Comparison of ENCODE assay signal across 9 cellular contexts in genomic region chr11:65786008-65786785, GRCh38. TPM values are rescaled to one million over a fixed set of nuclear protein-coding genes. Genes with fewer than 3 reads are reported as not detected.
DNase-seq lines count a peak whose midpoint lies in the region; ATAC-seq and TF ChIP-seq lines count a peak whose summit lies in the region.
"Had no signal": no experiment of that assay in that cellular context is flagged by ENCODE, and none has a peak within 500 bp of the region (broad histone marks: within the 10 kb centered on the region; RNA-seq: fewer than 3 reads in every experiment).

No MANE protein-coding gene starts in this region.

- intact Hi-C loops in CD4-positive, alpha-beta T cell (cut with DNase I, micrococcal nuclease) = no loop called here

- ATAC-seq in CD4-positive, alpha-beta T cell (ENCODE audit: poor library complexity) = peak; percentile 22
- ATAC-seq in GM18858 (IDR thresholded peaks at IDR 0.05; ENCODE audit: unreplicated experiment) (no peak), HG03039 (IDR thresholded peaks at IDR 0.05; ENCODE audit: unreplicated experiment) (no peak)

- H3K27me3 ChIP-seq in CD4-positive, alpha-beta T cell (ENCODE audit: control insufficient read depth, insufficient read depth, low read length) = peaks cover 47% of the 10 kb centered on the region
- H3K27me3 ChIP-seq in HUES48 (ENCODE audit: control insufficient read depth, insufficient read depth, low read length) (peaks cover 66% of the 10 kb centered on the region), ectodermal cell (ENCODE audit: control insufficient read depth, insufficient read depth, low read length, poor library complexity, severe bottlenecking) (peaks cover 88% of the 10 kb centered on the region)

- H3K9ac ChIP-seq in HUES48 (ENCODE audit: low read depth, low read length) = no peak overlapping the region

- H3K27me3 Mint-ChIP-seq in CD4-positive, alpha-beta T cell = peaks cover 58% of the 10 kb centered on the region
- peaks cover 83% of the 10 kb centered on the region for H3K27me3 Mint-ChIP-seq in neural crest cell (ENCODE audit: low read depth)

- no peak overlapping the region for H3K27ac ChIP-seq in CD4-positive, alpha-beta T cell (ENCODE audit: low read depth, low read length)
- H3K27ac ChIP-seq in HUES48 (ENCODE audit: low read depth, low read length) (no peak overlapping the region), ectodermal cell (ENCODE audit: insufficient read depth, low read depth, low read length, poor library complexity, severe bottlenecking) (no peak overlapping the region)

- no peaks in the 10 kb centered on the region for H3K36me3 Mint-ChIP-seq in CD4-positive, alpha-beta T cell (ENCODE audit: low read depth)
- peaks cover 3% of the 10 kb centered on the region for H3K36me3 Mint-ChIP-seq in neural crest cell (ENCODE audit: low read depth)

- CTCF ChIA-PET in CD4-positive, alpha-beta T cell (lab: Charles Lee) = no interaction called here

- no peak overlapping the region for H3K27ac Mint-ChIP-seq in CD4-positive, alpha-beta T cell
- H3K27ac Mint-ChIP-seq in neural crest cell (ENCODE audit: unreplicated experiment) = no peak overlapping the region

- POLR2A ChIA-PET in CD4-positive, alpha-beta T cell (lab: Charles Lee) = no interaction called here

- H3K36me3 ChIP-seq in HUES48 (ENCODE audit: control insufficient read depth, insufficient read depth, low read length) (no peaks in the 10 kb centered on the region), ectodermal cell (ENCODE audit: control insufficient read depth, insufficient read depth, low read length) (no peaks in the 10 kb centered on the region)

- peaks cover 24% of the 10 kb centered on the region for H3K4me1 Mint-ChIP-seq in CD4-positive, alpha-beta T cell (ENCODE audit: low read depth)
- H3K4me1 Mint-ChIP-seq in neural crest cell = peaks cover 12% of the 10 kb centered on the region

- no peaks in the 10 kb centered on the region for H3K9me3 ChIP-seq in CD4-positive, alpha-beta T cell (ENCODE audit: control insufficient read depth, low read length)
- H3K9me3 ChIP-seq in HUES48 (ENCODE audit: control insufficient read depth, insufficient read depth, low read length) = no peaks in the 10 kb centered on the region
- H3K9me3 ChIP-seq in ectodermal cell (ENCODE audit: control insufficient read depth, low read length) = no peaks in the 10 kb centered on the region

- H3K4me3 ChIP-seq in HUES48 (ENCODE audit: low read depth, low read length) (peak overlapping the region; percentile 54; the same call in 1 of the 2 replicates), ectodermal cell (ENCODE audit: insufficient read depth, low read depth, low read length) (peak overlapping the region; percentile 10)

- DNase-seq in CD4-positive, alpha-beta T cell = no peak
- DNase-seq in neural crest cell (ENCODE audit: low read depth, low spot score) (no peak), NCI-H345 (lab: John Stamatoyannopoulos, UW) (no peak), NCI-H2029 (lab: John Stamatoyannopoulos, UW) (no peak)
- DNase-seq: NCI-H1930 had no signal

- WGBS in ectodermal cell, 2 experiments = 18 to 19% methylated on average over 74 of the region's 74 CpGs

- H3K4me1 ChIP-seq in HUES48 (ENCODE audit: control insufficient read depth, insufficient read depth, low read length) (peaks cover 22% of the 10 kb centered on the region), ectodermal cell (ENCODE audit: control insufficient read depth, insufficient read depth, low read length) (peaks cover 9% of the 10 kb centered on the region)

- H3K4me3 Mint-ChIP-seq in CD4-positive, alpha-beta T cell = peak overlapping the region; percentile 58
- H3K4me3 Mint-ChIP-seq in neural crest cell = peak overlapping the region; percentile 36

- H3K9me3 Mint-ChIP-seq in CD4-positive, alpha-beta T cell = no peaks in the 10 kb centered on the region
- no peaks in the 10 kb centered on the region for H3K9me3 Mint-ChIP-seq in neural crest cell

- no peak for TF ChIP-seq CTCF in CD4-positive, alpha-beta T cell (IDR thresholded peaks at IDR 0.05)
- TF ChIP-seq CTCF in neural crest cell (conservative IDR thresholded peaks at IDR 0.05) = no peak

RNA-seq across cellular contexts. Expression of gene OVOL1, which starts 0.7 kb away (rescaled TPM):
- under 1 TPM; 0.20 to 0.52 TPM for total RNA-seq in CD4-positive, alpha-beta T cell
- not detected for polyA plus RNA-seq in ectodermal cell (2013, experiment 1 of 4)
- not detected for polyA plus RNA-seq in ectodermal cell (2013, experiment 2 of 4)
- polyA plus RNA-seq in ectodermal cell (2013, experiment 3 of 4) = 0.11 TPM
- polyA plus RNA-seq in ectodermal cell (2013, experiment 4 of 4) = not detected
- total RNA-seq in neural crest cell = not detected in 2 replicates

RNA-seq across cellular contexts. Expression of gene AP5B1, which starts 5.4 kb away (rescaled TPM):
- total RNA-seq in CD4-positive, alpha-beta T cell = 10 to 100 TPM; 12.7 to 12.8 TPM
- polyA plus RNA-seq in ectodermal cell (2013, experiment 1 of 4) = 8.5 TPM
- polyA plus RNA-seq in ectodermal cell (2013, experiment 2 of 4) = 10.4 TPM
- polyA plus RNA-seq in ectodermal cell (2013, experiment 3 of 4) = 7.9 TPM
- 8.9 TPM for polyA plus RNA-seq in ectodermal cell (2013, experiment 4 of 4)
- 10.7 and 10.8 TPM in 2 replicates for total RNA-seq in neural crest cell

RNA-seq across cellular contexts. Expression of gene SNX32, which starts 47.6 kb away (rescaled TPM):
- under 1 TPM; 0.33 to 0.61 TPM for total RNA-seq in CD4-positive, alpha-beta T cell
- 3.9 TPM for polyA plus RNA-seq in ectodermal cell (2013, experiment 1 of 4)
- 5.1 TPM for polyA plus RNA-seq in ectodermal cell (2013, experiment 2 of 4)
- 3.4 TPM for polyA plus RNA-seq in ectodermal cell (2013, experiment 3 of 4)
- 4.3 TPM for polyA plus RNA-seq in ectodermal cell (2013, experiment 4 of 4)
- total RNA-seq in neural crest cell = 1.9 and 2.4 TPM in 2 replicates
